ENCODE assay signal across 7 cellular contexts in genomic region chr11:115504279-115505158, GRCh38.
DNase-seq lines count a peak whose midpoint lies in the region; ATAC-seq lines count a peak whose summit lies in the region.

CADM1 (minus strand) TSS chr11:115504415.

- peak within 1 kb of the TSS; percentile 84 for H3K27ac ChIP-seq in muscle layer of colon (ENCODE audit: low read depth, low read length)

- no peaks in the 10 kb centered on the region for H3K36me3 ChIP-seq in muscle layer of colon (ENCODE audit: insufficient read depth, low read length)

- no peaks in the 10 kb centered on the region for H3K9me3 ChIP-seq in muscle layer of colon (ENCODE audit: low read length)

- H3K4me1 ChIP-seq in muscle layer of colon (ENCODE audit: insufficient read depth, low read length) = peaks cover 9% of the 10 kb centered on the region

- ATAC-seq in GM18868 (IDR thresholded peaks at IDR 0.05; ENCODE audit: unreplicated experiment) (peak; percentile 78), HG03558 (IDR thresholded peaks at IDR 0.05; ENCODE audit: extremely low read depth, unreplicated experiment) (peak; percentile 43)

- H3K9ac ChIP-seq in muscle layer of colon (ENCODE audit: low read length) = no peak within 1 kb of the TSS

- peak within 1 kb of the TSS; percentile 81 to 83 for H3K4me3 ChIP-seq in muscle layer of colon (ENCODE audit: low read depth in 1 of 2, low read length in 2 of 2)

- peaks cover 0 to 22% of the 10 kb centered on the region in 2 donors for H3K27me3 ChIP-seq in muscle layer of colon (ENCODE audit: control insufficient read depth in 1 of 2, insufficient read depth in 2 of 2, low read length in 2 of 2)

- DNase-seq in NOMO-1 treated with dmso at 0.1 percent for 144 hours (lab: John Stamatoyannopoulos, UW; ENCODE audit: unreplicated experiment) = peak; percentile 86
- peak; percentile 60 for DNase-seq in activated T-helper 1 cell treated with Interleukin-2 at 50 U/mL for 16 hours (ENCODE audit: low read depth)
- DNase-seq in fibroblast of gingiva (ENCODE audit: low read depth) = peak; percentile 41
- peak; percentile 45 to 46 for DNase-seq in stimulated activated CD8-positive, alpha-beta memory T cell treated with anti-CD3 and anti-CD28 coated beads, Interleukin-4, amount 100 ng/mL, for 4 hours (ENCODE audit: low read depth in 2 of 2, low spot score in 1 of 2)

Comparison
In these comparisons a context has a peak if more than half of its experiments do, and no peak if none do; other contexts are left out.
1. Peak in every context shown above with its lines: DNase-seq, ATAC-seq, H3K4me3 ChIP-seq and H3K27ac ChIP-seq.